ENCODE assay signal across 21 cellular contexts in the genomic region with DNA sequence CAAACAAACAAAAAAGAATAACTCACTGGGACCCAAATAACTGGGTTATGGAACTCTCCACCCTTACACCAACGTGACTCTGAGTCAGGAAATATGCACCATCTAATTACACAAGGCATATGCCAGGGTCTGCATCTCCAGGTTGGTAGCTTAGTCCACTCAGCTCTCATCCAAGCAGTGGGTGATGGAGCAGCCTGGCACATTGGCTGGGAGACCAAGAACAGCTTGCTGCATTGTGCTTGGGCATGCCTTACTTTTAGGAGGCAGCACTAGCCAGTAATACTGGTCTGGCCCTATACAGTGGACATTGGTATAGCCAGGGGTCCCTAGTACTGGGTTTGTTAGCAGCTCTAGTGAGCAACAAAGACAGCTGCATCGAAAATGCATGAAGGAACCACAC.
"Had no signal": no experiment of that assay in that cellular context is flagged by ENCODE, and none has a peak within 500 bp of the region (broad histone marks: within the 10 kb centered on the region; RNA-seq: fewer than 3 reads in every experiment).

No MANE protein-coding gene starts in this region.

- H3K27me3 Mint-ChIP-seq: activated CD8-positive, alpha-beta T cell treated with anti-CD3 and anti-CD28 coated beads for 36 hours; activated naive CD4-positive, alpha-beta T cell treated with anti-CD3 and anti-CD28 coated beads, Interleukin-2, amount 10 ng/mL, durations not matched to agents 7 days and 5 days; activated naive CD8-positive, alpha-beta T cell treated with anti-CD3 and anti-CD28 coated beads for 36 hours had no signal

- H3K27ac Mint-ChIP-seq: activated CD8-positive, alpha-beta T cell treated with anti-CD3 and anti-CD28 coated beads for 36 hours; activated naive CD4-positive, alpha-beta T cell treated with anti-CD3 and anti-CD28 coated beads, Interleukin-2, amount 10 ng/mL, durations not matched to agents 7 days and 5 days; activated naive CD8-positive, alpha-beta T cell treated with anti-CD3 and anti-CD28 coated beads for 36 hours; activated T-cell treated with anti-CD3 and anti-CD28 coated beads, Interleukin-2, amount 50 U/mL, for 72 hours; activated T-helper 2 cell treated with anti-CD3 and anti-CD28 coated beads, Interferon-gamma antibody, Interleukin-2, Interleukin-4, amounts not matched to agents 10 μg/mL and 5 μg/mL and 100 μg/mL, durations not matched to agents 14 hours and 24 hours and 36 hours had no signal

- DNase-seq: activated CD4-positive, alpha-beta T cell treated with anti-CD3 and anti-CD28 coated beads for 4 hours; activated CD8-positive, alpha-beta memory T cell treated with anti-CD3 and anti-CD28 coated beads, Interleukin-2, amount 50 U/mL, for 4 hours; activated CD8-positive, alpha-beta T cell treated with anti-CD3 and anti-CD28 coated beads for 36 hours; activated gamma-delta T cell treated with Interleukin-2 at 50 U/mL for 16 hours; activated naive CD4-positive, alpha-beta T cell treated with anti-CD3 and anti-CD28 coated beads, Interleukin-2, amount 10 ng/mL, durations not matched to agents 7 days and 5 days; activated naive CD8-positive, alpha-beta T cell treated with anti-CD3 and anti-CD28 coated beads for 36 hours; activated T-cell treated with anti-CD3 and anti-CD28 coated beads, Interleukin-2, amount 50 U/mL, for 72 hours; MG63; MV-4-11; NCI-H1092 treated with DMSO at 0.1 percent for 48 hours; NCI-H1417 treated with DMSO at 0.1 percent for 48 hours; NCI-H187; NCI-H2081; NCI-H524; Right ventricle myocardium superior; SJCRH30; SK-N-SH; T-helper 1 cell; WERI-Rb-1 had no signal

- ATAC-seq: activated CD4-positive, CD25-positive, alpha-beta regulatory T cell treated with anti-CD3 and anti-CD28 coated beads, Interleukin-2, amount 50 U/mL, for 24 hours; activated CD8-positive, alpha-beta T cell treated with anti-CD3 and anti-CD28 coated beads for 36 hours; activated T-cell treated with anti-CD3 and anti-CD28 coated beads, Interleukin-2, amount 50 U/mL, for 72 hours had no signal

- H3K4me1 Mint-ChIP-seq: activated naive CD4-positive, alpha-beta T cell treated with anti-CD3 and anti-CD28 coated beads, Interleukin-2, amount 10 ng/mL, durations not matched to agents 7 days and 5 days; activated naive CD8-positive, alpha-beta T cell treated with anti-CD3 and anti-CD28 coated beads for 36 hours had no signal

- H3K4me3 Mint-ChIP-seq: activated CD8-positive, alpha-beta T cell treated with anti-CD3 and anti-CD28 coated beads for 36 hours; activated naive CD4-positive, alpha-beta T cell treated with anti-CD3 and anti-CD28 coated beads, Interleukin-2, amount 10 ng/mL, durations not matched to agents 7 days and 5 days; activated naive CD8-positive, alpha-beta T cell treated with anti-CD3 and anti-CD28 coated beads for 36 hours; activated T-cell treated with anti-CD3 and anti-CD28 coated beads, Interleukin-2, amount 50 U/mL, for 72 hours had no signal

- H3K36me3 Mint-ChIP-seq: activated naive CD4-positive, alpha-beta T cell treated with anti-CD3 and anti-CD28 coated beads, Interleukin-2, amount 10 ng/mL, durations not matched to agents 7 days and 5 days; activated naive CD8-positive, alpha-beta T cell treated with anti-CD3 and anti-CD28 coated beads for 36 hours had no signal

- H3K9me3 Mint-ChIP-seq: activated CD8-positive, alpha-beta T cell treated with anti-CD3 and anti-CD28 coated beads for 36 hours; activated naive CD4-positive, alpha-beta T cell treated with anti-CD3 and anti-CD28 coated beads, Interleukin-2, amount 10 ng/mL, durations not matched to agents 7 days and 5 days; activated naive CD8-positive, alpha-beta T cell treated with anti-CD3 and anti-CD28 coated beads for 36 hours; activated T-cell treated with anti-CD3 and anti-CD28 coated beads, Interleukin-2, amount 50 U/mL, for 72 hours; activated T-helper 2 cell treated with anti-CD3 and anti-CD28 coated beads, Interferon-gamma antibody, Interleukin-2, Interleukin-4, amounts not matched to agents 10 μg/mL and 5 μg/mL and 100 μg/mL, durations not matched to agents 14 hours and 24 hours and 36 hours had no signal
